In the genomic region with DNA sequence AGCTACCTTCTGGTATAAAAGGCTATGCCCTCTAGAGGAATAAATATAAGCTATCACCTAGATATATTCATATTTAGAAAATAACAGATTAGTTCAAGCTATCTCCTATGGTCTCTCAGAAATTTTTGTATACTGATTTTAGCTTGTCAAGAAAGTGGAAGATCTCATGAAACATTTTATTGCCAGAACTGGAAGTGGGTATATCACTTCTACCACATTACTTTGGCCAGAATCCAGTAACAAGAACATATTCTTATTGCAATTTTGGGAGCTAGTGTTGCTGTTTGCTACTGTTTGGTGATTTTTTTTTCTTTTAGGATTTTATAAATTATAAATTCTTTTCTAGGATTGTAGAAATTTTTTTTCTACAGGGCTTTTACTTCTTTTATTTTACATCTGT, we compare ENCODE assay signal across 25 cellular contexts.
"Had no signal": no experiment of that assay in that cellular context is flagged by ENCODE, and none has a peak within 500 bp of the region (broad histone marks: within the 10 kb centered on the region; RNA-seq: fewer than 3 reads in every experiment).

No MANE protein-coding gene starts in this region.

- DNase-seq: cortex of kidney; hypothalamus; left ventricle myocardium superior; lower lobe of right lung; mucosa of descending colon; naive B cell; nephron progenitor cell; nucleus accumbens; stimulated activated CD4-positive, alpha-beta T cell treated with anti-CD3 and anti-CD28 coated beads, Interleukin-12 subunit alpha, Interleukin-12 subunit beta, amount 100 ng/mL, for 4 hours; stimulated activated CD4-positive, alpha-beta T cell treated with anti-CD3 and anti-CD28 coated beads, Interleukin-1b, Interleukin-23, amount 100 ng/mL, for 48 hours; stimulated activated CD4-positive, alpha-beta T cell treated with anti-CD3 and anti-CD28 coated beads, Interleukin-4, amount 100 ng/mL, for 1 hour; stimulated activated CD8-positive, alpha-beta memory T cell treated with anti-CD3 and anti-CD28 coated beads, Interleukin-4, amount 100 ng/mL, for 48 hours; stimulated activated naive CD4-positive, alpha-beta T cell; stimulated activated naive CD8-positive, alpha-beta T cell treated with anti-CD3 and anti-CD28 coated beads, Interleukin-15, amount 100 ng/mL, for 72 hours; transverse colon; upper lobe of right lung; uterus had no signal

- H3K9me3 ChIP-seq: lower lobe of right lung, mucosa of descending colon, prostate gland, suprapubic skin, transverse colon, upper lobe of right lung, uterus had no signal

- H3K27ac Mint-ChIP-seq: mesothelial cell of epicardium; naive B cell; nephron progenitor cell; stimulated activated naive CD8-positive, alpha-beta T cell treated with anti-CD3 and anti-CD28 coated beads, Interleukin-15, amount 100 ng/mL, for 72 hours had no signal

- ATAC-seq: left ventricle myocardium superior; lower lobe of right lung; mucosa of descending colon; sciatic nerve; stimulated activated naive CD8-positive, alpha-beta T cell treated with anti-CD3 and anti-CD28 coated beads, Interleukin-15, amount 100 ng/mL, for 72 hours; upper lobe of right lung had no signal

- H3K4me3 Mint-ChIP-seq: mesothelial cell of epicardium; naive B cell; nephron progenitor cell; stimulated activated naive CD8-positive, alpha-beta T cell treated with anti-CD3 and anti-CD28 coated beads, Interleukin-15, amount 100 ng/mL, for 72 hours had no signal

- FAIRE-seq: frontal cortex, keratinocyte had no signal

- H3K4me1 ChIP-seq: lower lobe of right lung, prostate gland, right atrium auricular region, suprapubic skin, transverse colon, upper lobe of right lung, uterus had no signal

- H3K36me3 ChIP-seq: lower lobe of right lung, prostate gland, right atrium auricular region, suprapubic skin, transverse colon, upper lobe of right lung, uterus had no signal

- H3K4me2 ChIP-seq: smooth muscle cell had no signal

- H3K4me3 ChIP-seq: lower lobe of right lung, mucosa of descending colon, prostate gland, right atrium auricular region, smooth muscle cell, suprapubic skin, transverse colon, upper lobe of right lung, uterus had no signal

- H3K4me1 Mint-ChIP-seq: mesothelial cell of epicardium; nephron progenitor cell; stimulated activated naive CD8-positive, alpha-beta T cell treated with anti-CD3 and anti-CD28 coated beads, Interleukin-15, amount 100 ng/mL, for 72 hours had no signal

- H3K27me3 ChIP-seq: right atrium auricular region, suprapubic skin, transverse colon, upper lobe of right lung, uterus had no signal

- H3K27ac ChIP-seq: lower lobe of right lung, prostate gland, right atrium auricular region, suprapubic skin, transverse colon, upper lobe of right lung, uterus had no signal
